Comparison of ENCODE assay signal across 15 cellular contexts in the genomic region with DNA sequence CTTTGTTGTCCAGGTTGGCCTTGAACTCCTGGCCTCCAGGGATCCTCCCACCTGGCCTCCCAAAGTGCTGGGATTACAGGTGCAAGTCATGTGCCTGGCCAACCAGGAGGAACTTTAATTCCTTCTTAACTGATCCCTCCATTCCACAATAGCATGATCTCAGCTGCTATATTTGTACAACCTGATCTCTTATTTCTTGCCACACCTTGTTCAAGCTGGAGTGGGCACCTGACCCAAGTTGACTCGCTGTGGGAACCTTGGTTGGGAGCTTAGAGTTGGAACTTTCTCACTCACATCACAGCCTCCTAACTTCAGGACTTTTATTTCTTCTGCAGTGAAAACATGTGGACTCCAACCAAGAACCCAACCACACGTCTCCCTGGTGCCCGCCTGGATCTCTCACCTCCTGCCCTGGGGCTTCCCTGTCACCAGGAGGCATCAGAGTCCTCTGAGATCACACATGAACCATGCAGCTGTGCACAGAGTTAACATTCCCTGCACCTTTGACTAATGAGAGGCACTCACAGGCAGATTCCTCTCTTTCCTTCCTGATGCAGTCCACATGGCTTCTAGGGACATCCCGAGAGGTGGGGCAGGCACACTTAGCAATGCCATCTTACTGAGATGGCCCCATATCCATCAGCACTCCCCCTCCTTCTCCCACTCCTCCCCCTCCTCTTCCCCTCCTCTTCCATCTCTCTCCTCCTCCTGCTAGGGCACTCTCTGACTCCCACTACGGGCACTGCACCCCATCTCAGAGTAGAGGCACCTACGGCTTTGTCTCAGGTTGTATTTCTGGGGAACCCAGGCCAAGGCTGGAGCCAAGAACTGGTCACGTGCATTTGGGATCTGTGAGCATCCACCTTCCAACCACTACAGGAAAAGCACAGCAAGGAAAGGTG. TPM values are rescaled to one million over a fixed set of nuclear protein-coding genes. Genes with fewer than 3 reads are reported as not detected.
A peak's percentile ranks its signal among the peaks of the same experiment; 100 is the strongest.
DNase-seq lines count a peak whose midpoint lies in the region; ATAC-seq and TF ChIP-seq lines count a peak whose summit lies in the region.
"Had no signal": no experiment of that assay in that cellular context is flagged by ENCODE, and none has a peak within 500 bp of the region (broad histone marks: within the 10 kb centered on the region; RNA-seq: fewer than 3 reads in every experiment).

No MANE protein-coding gene starts in this region.

- intact Hi-C loops in PC-3 (cut with micrococcal nuclease) = no loop called here
- intact Hi-C loops in left colon (cut with DNase I, micrococcal nuclease) = loop anchor here in 1 of 2 donors (10.0 kb wide), 1 partner anchor 45 kb away; a partner anchor contains a TSS

- CTCF ChIA-PET in activated CD4-positive, alpha-beta T cell treated with anti-CD3 and anti-CD28 coated beads, Interleukin-2, amount 10 ng/mL, durations not matched to agents 7 days and 5 days (lab: Charles Lee) = interaction anchor here (1.0 kb wide), 1 partner anchor 18 kb away, joined by 4 read pairs; no protein-coding TSS in a partner anchor
- CTCF ChIA-PET in PC-3 (lab: Charles Lee) = no interaction called here

- ATAC-seq in PC-3 (peak; percentile 65), left colon (peak; percentile 21), upper lobe of left lung (ENCODE audit: low FRiP score in 2 of 2) (peak; percentile 31 to 45), GM21381 (IDR thresholded peaks at IDR 0.05; ENCODE audit: unreplicated experiment) (no peak), HG02970 (IDR thresholded peaks at IDR 0.05; ENCODE audit: low FRiP score, unreplicated experiment) (no peak)

- H3K36me3 ChIP-seq in PC-3 (ENCODE audit: low read depth, low read length) (no peaks in the 10 kb centered on the region), upper lobe of left lung (peaks cover 0 to 14% (median 9%) of the 10 kb centered on the region in 4 donors)
- H3K36me3 ChIP-seq: uterus had no signal

- H3K27me3 ChIP-seq in PC-3 (ENCODE audit: low read length) (no peaks in the 10 kb centered on the region), upper lobe of left lung (no peaks in the 10 kb centered on the region)
- H3K27me3 ChIP-seq: ascending aorta, uterus had no signal

- TF ChIP-seq EP300 in upper lobe of left lung (IDR thresholded peaks at IDR 0.05) = no peak

- H3K9me2 ChIP-seq in PC-3 (replicated peaks; ENCODE audit: low read length) = no peaks in the 10 kb centered on the region

- TF ChIP-seq POLR2A in upper lobe of left lung (IDR thresholded peaks at IDR 0.05) = no peak

- POLR2A ChIA-PET in activated CD4-positive, alpha-beta T cell treated with anti-CD3 and anti-CD28 coated beads, Interleukin-2, amount 10 ng/mL, durations not matched to agents 7 days and 5 days (lab: Charles Lee) = no interaction called here
- POLR2A ChIA-PET in PC-3 (lab: Charles Lee; ENCODE audit: unreplicated experiment) = no interaction called here

- H3K9me3 ChIP-seq in PC-3 (ENCODE audit: low read length) (no peaks in the 10 kb centered on the region), upper lobe of left lung (no peaks in the 10 kb centered on the region)
- H3K9me3 ChIP-seq: ascending aorta, uterus had no signal

- no peaks in the 10 kb centered on the region for H3K4me1 ChIP-seq in PC-3 (ENCODE audit: insufficient read depth, low read length)
- peaks cover 0 to 5% (median 0%) of the 10 kb centered on the region in 4 donors for H3K4me1 ChIP-seq in upper lobe of left lung
- H3K4me1 ChIP-seq: ascending aorta, uterus had no signal

- TF ChIP-seq CTCF in PC-3 (conservative IDR thresholded peaks at IDR 0.05; ENCODE audit: low read depth, low read length) (peak; percentile 27), upper lobe of left lung (IDR thresholded peaks at IDR 0.05) (no peak)

- H3K27me3 Mint-ChIP-seq in activated CD4-positive, alpha-beta T cell treated with anti-CD3 and anti-CD28 coated beads, Interleukin-2, amount 10 ng/mL, durations not matched to agents 7 days and 5 days = no peaks in the 10 kb centered on the region
- H3K27me3 Mint-ChIP-seq: natural killer cell treated with Interleukin-12 subunit alpha and Interleukin-12 subunit beta and Interleukin-15 and Interleukin-18, amount 100 ng/mL, for 72 hours had no signal

- H3K4me3 ChIP-seq in PC-3 (ENCODE audit: low read length) (no peak overlapping the region), upper lobe of left lung (no peak overlapping the region)
- H3K4me3 ChIP-seq: ascending aorta, uterus had no signal

- H3K9ac ChIP-seq in PC-3 (ENCODE audit: low read length) = no peak overlapping the region

- no peak overlapping the region for H3K27ac ChIP-seq in PC-3 (ENCODE audit: low read length)
- H3K27ac ChIP-seq in upper lobe of left lung = peak overlapping the region in 2 of 4 donors; percentile 23 to 39
- H3K27ac ChIP-seq: ascending aorta, uterus had no signal

- H2AFZ ChIP-seq in PC-3 (ENCODE audit: low read length) = no peak overlapping the region

- H3K9me3 Mint-ChIP-seq in activated CD4-positive, alpha-beta T cell treated with anti-CD3 and anti-CD28 coated beads, Interleukin-2, amount 10 ng/mL, durations not matched to agents 7 days and 5 days = no peaks in the 10 kb centered on the region
- H3K9me3 Mint-ChIP-seq: natural killer cell treated with Interleukin-12 subunit alpha and Interleukin-12 subunit beta and Interleukin-15 and Interleukin-18, amount 100 ng/mL, for 72 hours had no signal

- no TSS peak for BruUV-seq in PC-3 (replicated peaks; lab: Mats Ljungman, UMichigan)

- peaks cover 5% of the 10 kb centered on the region for H3K36me3 Mint-ChIP-seq in activated CD4-positive, alpha-beta T cell treated with anti-CD3 and anti-CD28 coated beads, Interleukin-2, amount 10 ng/mL, durations not matched to agents 7 days and 5 days (ENCODE audit: low read depth)
- H3K36me3 Mint-ChIP-seq: natural killer cell treated with Interleukin-12 subunit alpha and Interleukin-12 subunit beta and Interleukin-15 and Interleukin-18, amount 100 ng/mL, for 72 hours had no signal

- H3K4me2 ChIP-seq in PC-3 (ENCODE audit: low read length) = no peak overlapping the region

- no peaks in the 10 kb centered on the region for H3F3A ChIP-seq in PC-3 (ENCODE audit: low read length, unreplicated experiment)

- peak overlapping the region; percentile 51 for H3K27ac Mint-ChIP-seq in activated CD4-positive, alpha-beta T cell treated with anti-CD3 and anti-CD28 coated beads, Interleukin-2, amount 10 ng/mL, durations not matched to agents 7 days and 5 days
- H3K27ac Mint-ChIP-seq: natural killer cell treated with Interleukin-12 subunit alpha and Interleukin-12 subunit beta and Interleukin-15 and Interleukin-18, amount 100 ng/mL, for 72 hours had no signal

- 0 out of 2 replicates have a peak, but pooled peaks cover 2% of the 10 kb centered on the region for H4K20me1 ChIP-seq in PC-3 (ENCODE audit: low read length)

- DNase-seq in activated CD4-positive, alpha-beta T cell treated with anti-CD3 and anti-CD28 coated beads, Interleukin-2, amount 10 ng/mL, durations not matched to agents 7 days and 5 days = no peak
- DNase-seq in activated CD4-positive, alpha-beta T cell treated with anti-CD3 and anti-CD28 coated beads, Interleukin-2, amount 50 U/mL, for 1 hour = no peak
- peak; percentile 8 for DNase-seq in PC-3
- DNase-seq in left colon = no peak
- DNase-seq in upper lobe of left lung = peak in 1 of 2 donors; percentile 68
- no peak for DNase-seq in activated effector memory CD4-positive, alpha-beta T cell treated with anti-CD3 and anti-CD28 coated beads, Interleukin-2, amount 50 U/mL, for 16 hours
- DNase-seq: dermis blood vessel endothelial cell; hypothalamus; NCI-H2081 treated with DMSO at 0.1 percent for 48 hours; stimulated activated CD4-positive, alpha-beta T cell treated with anti-CD3 and anti-CD28 coated beads, Interleukin-4, amount 100 ng/mL, for 4 hours; uterus had no signal

- 70 to 80% methylated on average over 7 of the region's 7 CpGs for WGBS in upper lobe of left lung, 2 donors

- no peak overlapping the region for H3K4me3 Mint-ChIP-seq in activated CD4-positive, alpha-beta T cell treated with anti-CD3 and anti-CD28 coated beads, Interleukin-2, amount 10 ng/mL, durations not matched to agents 7 days and 5 days
- H3K4me3 Mint-ChIP-seq: natural killer cell treated with Interleukin-12 subunit alpha and Interleukin-12 subunit beta and Interleukin-15 and Interleukin-18, amount 100 ng/mL, for 72 hours had no signal

- H3K79me2 ChIP-seq in PC-3 (ENCODE audit: low read length) = no peaks in the 10 kb centered on the region

- no peaks in the 10 kb centered on the region for H3K4me1 Mint-ChIP-seq in activated CD4-positive, alpha-beta T cell treated with anti-CD3 and anti-CD28 coated beads, Interleukin-2, amount 10 ng/mL, durations not matched to agents 7 days and 5 days

RNA-seq across cellular contexts. Expression of a gene that starts 9.7 kb away (rescaled TPM):
- total RNA-seq in activated CD4-positive, alpha-beta T cell treated with anti-CD3 and anti-CD28 coated beads, Interleukin-2, amount 10 ng/mL, durations not matched to agents 7 days and 5 days = 10 to 100 TPM; 14.6 to 16.3 TPM
- total RNA-seq in PC-3 (2014; rRNA removed) (80.3 and 85.4 TPM in 2 replicates), left colon (100 to 1,000 TPM; 163 to 192 TPM), upper lobe of left lung (100 to 1,000 TPM; 100 to 171 (median 136) TPM)

RNA-seq across cellular contexts. Expression of a gene that starts 49.5 kb away (rescaled TPM):
- 10 to 100 TPM; 21.7 to 22.2 TPM for total RNA-seq in activated CD4-positive, alpha-beta T cell treated with anti-CD3 and anti-CD28 coated beads, Interleukin-2, amount 10 ng/mL, durations not matched to agents 7 days and 5 days
- total RNA-seq in PC-3 (2014; rRNA removed) (33.4 and 63.0 TPM in 2 replicates), left colon (10 to 100 TPM; 10.0 to 13.0 TPM), upper lobe of left lung (10 to 100 TPM in 5 of 6 donors, 1 to 10 TPM in 1; 7.1 to 24.5 (median 17.7) TPM)

Comparison
In these comparisons a context has a peak if more than half of its experiments do, and no peak if none do; other contexts are left out.
1. ATAC-seq: peak in PC-3 (single experiment), left colon (single experiment) and upper lobe of left lung (2 of 2); none in GM21381 (single experiment) and HG02970 (single experiment).